ENCODE assay signal across 18 cellular contexts in the genomic region with DNA sequence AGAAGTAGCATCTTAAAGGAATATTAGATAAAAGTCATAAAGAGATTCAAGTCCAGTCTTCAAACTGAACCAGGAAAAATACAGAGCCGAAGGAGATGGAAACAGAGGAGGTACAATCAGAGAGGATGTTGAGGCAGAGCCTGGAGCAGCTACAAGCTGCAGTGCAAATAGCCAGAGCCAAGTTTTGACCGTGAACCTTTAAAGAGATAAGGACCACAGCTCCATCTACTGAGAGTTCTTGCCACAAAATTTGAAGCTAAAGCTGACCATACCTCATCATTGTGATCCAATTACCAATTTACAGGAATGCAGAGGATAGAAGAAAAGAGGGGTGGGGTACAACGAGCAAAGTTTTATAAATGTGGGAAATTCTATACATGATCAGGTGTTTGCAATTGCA. TPM values are rescaled to one million over a fixed set of nuclear protein-coding genes. Genes with fewer than 3 reads are reported as not detected.
"Had no signal": no experiment of that assay in that cellular context is flagged by ENCODE, and none has a peak within 500 bp of the region (broad histone marks: within the 10 kb centered on the region; RNA-seq: fewer than 3 reads in every experiment).

No MANE protein-coding gene starts in this region.

- H3K4me3 ChIP-seq: colonic mucosa, mucosa of descending colon, psoas muscle, sigmoid colon, skin epidermis, thyroid gland, uterus had no signal

- H3K36me3 ChIP-seq: colonic mucosa, neutrophil, sigmoid colon, thyroid gland, uterus had no signal

- H3K4me1 ChIP-seq: colonic mucosa, psoas muscle, sigmoid colon, thyroid gland, uterus had no signal

- H3K27ac ChIP-seq: colonic mucosa, neutrophil, psoas muscle, sigmoid colon, skin epidermis, thyroid gland, uterus had no signal

- DNase-seq: colonic mucosa; effector CD4-positive, alpha-beta T cell; foreskin melanocyte; head of caudate nucleus; hippocampal formation; mammary epithelial cell; mucosa of descending colon; naive thymus-derived CD8-positive, alpha-beta T cell; psoas muscle; retina; sigmoid colon; stimulated activated CD4-positive, alpha-beta T cell treated with anti-CD3 and anti-CD28 coated beads, Interleukin-12 subunit alpha, Interleukin-12 subunit beta, amount 100 ng/mL, for 4 hours; stimulated activated naive CD4-positive, alpha-beta T cell; thyroid gland; uterus had no signal

- H3K9me3 ChIP-seq: colonic mucosa, mucosa of descending colon, neutrophil, psoas muscle, sigmoid colon, thyroid gland, uterus had no signal

- H3K27me3 ChIP-seq: colonic mucosa, neutrophil, sigmoid colon, thyroid gland, uterus had no signal

- ATAC-seq: left lobe of liver; mucosa of descending colon; naive thymus-derived CD8-positive, alpha-beta T cell; psoas muscle had no signal

RNA-seq across cellular contexts. Expression of gene DEPDC1B, which starts 10.4 kb away (rescaled TPM):
- total RNA-seq: naive thymus-derived CD8-positive, alpha-beta T cell had no signal
